ENCODE assay signal across 23 cellular contexts in genomic region chr7:3517344-3517743, GRCh38.
"Had no signal": no experiment of that assay in that cellular context is flagged by ENCODE, and none has a peak within 500 bp of the region (broad histone marks: within the 10 kb centered on the region; RNA-seq: fewer than 3 reads in every experiment).

No MANE protein-coding gene starts in this region.

- H3K36me3 ChIP-seq: esophagus muscularis mucosa, gastroesophageal sphincter, heart left ventricle, left lung, neural progenitor cell, prostate gland, right atrium auricular region, sigmoid colon, thoracic aorta, tibial nerve, upper lobe of left lung, vagina had no signal

- H3K4me3 ChIP-seq: coronary artery, esophagus muscularis mucosa, gastroesophageal sphincter, heart left ventricle, hepatocyte, left lung, neural progenitor cell, prostate gland, right atrium auricular region, sigmoid colon, thoracic aorta, tibial nerve, upper lobe of left lung, vagina had no signal

- H3K4me2 ChIP-seq: hepatocyte, neural progenitor cell had no signal

- H3K9me3 ChIP-seq: esophagus muscularis mucosa, gastroesophageal sphincter, heart left ventricle, left lung, prostate gland, right atrium auricular region, sigmoid colon, thoracic aorta, tibial nerve, upper lobe of left lung, vagina had no signal

- DNase-seq: dermis blood vessel endothelial cell; effector memory CD4-positive, alpha-beta T cell; foreskin keratinocyte; heart left ventricle; left cardiac atrium; left lung; midbrain; naive thymus-derived CD4-positive, alpha-beta T cell; sigmoid colon; stimulated activated CD4-positive, alpha-beta T cell treated with anti-CD3 and anti-CD28 coated beads, Interleukin-2, amount 100 ng/mL, for 24 hours; stimulated activated CD4-positive, alpha-beta T cell treated with anti-CD3 and anti-CD28 coated beads, Interleukin-4, amount 100 ng/mL, for 4 hours; stimulated activated naive B cell treated with anti-CD40 and anti-IgM and Interleukin-4, amounts not matched to agents 10 μg/mL and 1 μg/mL and 100 μg/mL, for 72 hours; upper lobe of left lung had no signal

- H3K27ac ChIP-seq: coronary artery, esophagus muscularis mucosa, foreskin keratinocyte, gastroesophageal sphincter, heart left ventricle, hepatocyte, left lung, neural progenitor cell, prostate gland, right atrium auricular region, sigmoid colon, thoracic aorta, tibial nerve, upper lobe of left lung, vagina had no signal

- ATAC-seq: foreskin keratinocyte; gastroesophageal sphincter; heart left ventricle; left cardiac atrium; left lung; naive thymus-derived CD4-positive, alpha-beta T cell; stimulated activated naive B cell treated with anti-CD40 and anti-IgM and Interleukin-4, amounts not matched to agents 10 μg/mL and 1 μg/mL and 100 μg/mL, for 72 hours had no signal

- H3K9ac ChIP-seq: neural progenitor cell had no signal

- H2AFZ ChIP-seq: hepatocyte, neural progenitor cell had no signal

- H3K4me1 ChIP-seq: foreskin keratinocyte, heart left ventricle, left lung, neural progenitor cell, right atrium auricular region, tibial nerve, upper lobe of left lung, vagina had no signal

- H3K27me3 ChIP-seq: esophagus muscularis mucosa, foreskin keratinocyte, gastroesophageal sphincter, hepatocyte, left lung, neural progenitor cell, right atrium auricular region, sigmoid colon, tibial nerve, upper lobe of left lung, vagina had no signal
